ENCODE assay signal across 1 cellular context in the genomic region with DNA sequence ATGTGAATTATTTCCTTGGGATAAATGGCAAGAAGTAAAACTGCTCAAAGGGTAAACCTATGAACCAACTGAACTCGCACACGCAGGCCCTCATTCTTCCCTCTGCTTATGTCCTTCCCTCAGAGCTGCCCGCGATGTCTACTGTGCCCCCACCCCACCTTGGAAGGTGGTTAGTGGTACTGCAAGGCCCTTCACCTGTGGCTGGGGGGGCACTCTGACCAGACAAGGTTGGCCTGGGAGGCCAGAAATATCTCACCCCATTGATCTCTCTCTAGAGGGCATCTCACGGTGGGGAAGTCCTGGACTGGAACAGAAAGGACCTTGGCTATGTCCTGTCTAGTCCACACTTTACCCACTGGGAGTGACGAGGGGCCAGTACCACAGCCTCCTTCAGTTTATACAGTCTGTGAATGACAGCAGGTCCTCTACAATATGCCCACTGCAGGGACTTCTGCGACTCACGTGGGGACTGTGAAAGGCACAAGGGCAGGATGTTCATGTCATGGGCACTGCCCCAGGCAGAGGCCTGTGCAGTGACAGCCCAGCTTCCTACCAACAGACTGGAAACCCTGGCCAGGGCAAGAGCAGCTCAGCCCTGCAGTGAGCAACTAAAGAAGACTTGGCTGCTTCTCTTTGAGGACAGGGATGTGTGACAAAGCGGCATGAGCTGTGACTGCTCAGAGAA.
TF ChIP-seq lines count a peak whose summit lies in the region.

No MANE protein-coding gene starts in this region.

TF ChIP-seq in GM12878, 131 proteins besides CTCF, POLR2A, EP300 and RAD21 (continued from another document):
- TF ChIP-seq MYC (IDR thresholded peaks at IDR 0.05; ENCODE audit: insufficient read depth, insufficient read length, insufficient replicate concordance, low read length, severe bottlenecking) (no peak), MXI1 (IDR thresholded peaks at IDR 0.05; ENCODE audit: low read depth, low read length) (no peak), ZBED1 (IDR thresholded peaks at IDR 0.05; ENCODE audit: borderline replicate concordance) (no peak), POU2F2 (IDR thresholded peaks at IDR 0.05; ENCODE audit: borderline replicate concordance, low read depth, low read length) (no peak), EED (IDR thresholded peaks at IDR 0.05; ENCODE audit: low read depth) (no peak), BMI1 (IDR thresholded peaks at IDR 0.05; ENCODE audit: borderline replicate concordance) (no peak), WRNIP1 (IDR thresholded peaks at IDR 0.05; ENCODE audit: borderline replicate concordance, low read depth, low read length) (no peak), E4F1 (IDR thresholded peaks at IDR 0.05; ENCODE audit: borderline replicate concordance, partially characterized antibody) (no peak), BACH1 (IDR thresholded peaks at IDR 0.05; ENCODE audit: borderline replicate concordance) (no peak), ZNF384 (IDR thresholded peaks at IDR 0.05; ENCODE audit: borderline replicate concordance, low read depth, low read length) (no peak), PAX5 (IDR thresholded peaks at IDR 0.05; ENCODE audit: borderline replicate concordance, low read depth, low read length) (no peak), CREB1 (IDR thresholded peaks at IDR 0.05; ENCODE audit: low read depth) (no peak), SUPT20H (IDR thresholded peaks at IDR 0.05; ENCODE audit: borderline replicate concordance, control insufficient read depth, low read depth, low read length) (no peak)
